9 cellular contexts compared by ENCODE assay signal in genomic region chr11:119262668-119263351, GRCh38. TPM values are rescaled to one million over a fixed set of nuclear protein-coding genes. Genes with fewer than 3 reads are reported as not detected.
DNase-seq lines count a peak whose midpoint lies in the region; ATAC-seq, FAIRE-seq and TF ChIP-seq lines count a peak whose summit lies in the region.
"Had no signal": no experiment of that assay in that cellular context is flagged by ENCODE, and none has a peak within 500 bp of the region (broad histone marks: within the 10 kb centered on the region; RNA-seq: fewer than 3 reads in every experiment).

No MANE protein-coding gene starts in this region.

- H3K4me3 Mint-ChIP-seq in activated T-cell treated with anti-CD3 and anti-CD28 coated beads, Interleukin-2, amount 50 U/mL, for 72 hours = no peak overlapping the region

- peak; percentile 13 to 29 for DNase-seq in activated T-cell treated with anti-CD3 and anti-CD28 coated beads, Interleukin-2, amount 50 U/mL, for 72 hours
- no peak for DNase-seq in activated T-cell treated with anti-CD3 and anti-CD28 coated beads, Interleukin-2, amount 50 U/mL, for 48 hours
- DNase-seq in NOMO-1 treated with dmso at 0.1 percent for 144 hours (lab: John Stamatoyannopoulos, UW; ENCODE audit: unreplicated experiment) (peak; percentile 17), fibroblast of pulmonary artery (ENCODE audit: low read depth) (peak; percentile 63), stromal cell of bone marrow (ENCODE audit: low read depth) (peak; percentile 45), NCI-H2171 (lab: John Stamatoyannopoulos, UW) (no peak), urothelium cell line (ENCODE audit: low spot score) (no peak)

- peak; percentile 86 to 87 for ATAC-seq in activated T-cell treated with anti-CD3 and anti-CD28 coated beads, Interleukin-2, amount 50 U/mL, for 72 hours (replicated peaks in 1 of 2)
- no peak for ATAC-seq in HG02678 (IDR thresholded peaks at IDR 0.05; ENCODE audit: unreplicated experiment)

- H3K27me3 Mint-ChIP-seq in activated T-cell treated with anti-CD3 and anti-CD28 coated beads, Interleukin-2, amount 50 U/mL, for 72 hours (ENCODE audit: low read depth) = no peaks in the 10 kb centered on the region

- no peaks in the 10 kb centered on the region for H3K36me3 Mint-ChIP-seq in activated T-cell treated with anti-CD3 and anti-CD28 coated beads, Interleukin-2, amount 50 U/mL, for 72 hours (ENCODE audit: insufficient read depth in 2 of 2)

- H3K9me3 Mint-ChIP-seq in activated T-cell treated with anti-CD3 and anti-CD28 coated beads, Interleukin-2, amount 50 U/mL, for 72 hours = no peaks in the 10 kb centered on the region

- TF ChIP-seq CTCF in fibroblast of pulmonary artery (IDR thresholded peaks at IDR 0.05; ENCODE audit: low read length, missing control alignments) = peak; percentile 38

- H3K27ac Mint-ChIP-seq in activated T-cell treated with anti-CD3 and anti-CD28 coated beads, Interleukin-2, amount 50 U/mL, for 72 hours = no peak overlapping the region

- no peak for FAIRE-seq in urothelium cell line (lab: Jason Lieb, UNC)

- peaks cover 57% of the 10 kb centered on the region for H3K4me1 Mint-ChIP-seq in activated T-cell treated with anti-CD3 and anti-CD28 coated beads, Interleukin-2, amount 50 U/mL, for 72 hours (ENCODE audit: low read depth)

- H3K4me3 ChIP-seq in fibroblast of pulmonary artery (replicated peaks; ENCODE audit: low read depth, low read length) = no peak overlapping the region
- H3K4me3 ChIP-seq: SK-N-MC had no signal

RNA-seq across cellular contexts. Expression of gene MCAM, which starts 54.1 kb away (rescaled TPM):
- total RNA-seq in activated T-cell treated with anti-CD3 and anti-CD28 coated beads, Interleukin-2, amount 50 U/mL, for 72 hours = 1 to 10 TPM; 4.7 to 5.2 TPM

RNA-seq across cellular contexts. Expression of gene CBL, which starts 56.7 kb away (rescaled TPM):
- total RNA-seq in activated T-cell treated with anti-CD3 and anti-CD28 coated beads, Interleukin-2, amount 50 U/mL, for 72 hours = 10 to 100 TPM; 45.4 to 52.7 TPM

Comparison
In these comparisons a context has a peak if more than half of its experiments do, and no peak if none do; other contexts are left out.
1. DNase-seq: peak in activated T-cell treated with anti-CD3 and anti-CD28 coated beads, Interleukin-2, amount 50 U/mL, for 72 hours (2 of 2), NOMO-1 treated with dmso at 0.1 percent for 144 hours (single experiment), fibroblast of pulmonary artery (single experiment) and stromal cell of bone marrow (single experiment); none in activated T-cell treated with anti-CD3 and anti-CD28 coated beads, Interleukin-2, amount 50 U/mL, for 48 hours (0 of 2), NCI-H2171 (single experiment) and urothelium cell line (single experiment).